8 cellular contexts compared by ENCODE assay signal in the genomic region with DNA sequence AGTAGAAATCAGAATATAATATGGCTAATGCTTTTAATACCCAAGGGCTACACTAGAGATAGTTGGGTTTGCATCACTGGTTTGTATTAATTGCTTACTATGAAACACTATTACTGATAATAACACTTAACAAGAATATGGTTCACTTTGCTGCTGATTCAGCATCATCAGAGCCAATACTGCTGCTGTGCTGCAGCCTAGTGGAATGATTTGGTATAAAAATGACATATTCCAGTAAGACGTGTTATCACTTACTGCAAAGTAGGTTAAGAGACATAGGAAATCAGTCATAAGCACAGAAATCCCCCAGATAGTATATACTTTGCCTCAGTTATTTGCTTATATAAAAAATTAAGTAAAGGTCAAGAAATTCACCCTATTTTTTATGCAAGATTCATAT. TPM values are rescaled to one million over a fixed set of nuclear protein-coding genes. Genes with fewer than 3 reads are reported as not detected.
DNase-seq lines count a peak whose midpoint lies in the region; ATAC-seq and TF ChIP-seq lines count a peak whose summit lies in the region.

No MANE protein-coding gene starts in this region.

- H3K4me3 Mint-ChIP-seq in activated T-helper 2 cell treated with anti-CD3 and anti-CD28 coated beads, Interferon-gamma antibody, Interleukin-2, Interleukin-4, amounts not matched to agents 10 μg/mL and 5 μg/mL and 100 μg/mL, durations not matched to agents 14 hours and 24 hours and 36 hours (ENCODE audit: low read depth) = no peak overlapping the region
- no peak overlapping the region for H3K4me3 Mint-ChIP-seq in T-helper 2 cell treated with Interferon-gamma antibody and Interleukin-4, amounts not matched to agents 5 μg/mL and 100 μg/mL, for 36 hours

- peak; percentile 87 for ATAC-seq in SK-N-SH treated with all-trans-retinoic acid at 6 μM for 48 hours

- no peaks in the 10 kb centered on the region for H3K27me3 Mint-ChIP-seq in activated T-helper 2 cell treated with anti-CD3 and anti-CD28 coated beads, Interferon-gamma antibody, Interleukin-2, Interleukin-4, amounts not matched to agents 10 μg/mL and 5 μg/mL and 100 μg/mL, durations not matched to agents 14 hours and 24 hours and 36 hours (ENCODE audit: low read depth)
- no peaks in the 10 kb centered on the region for H3K27me3 Mint-ChIP-seq in T-helper 2 cell treated with Interferon-gamma antibody and Interleukin-4, amounts not matched to agents 5 μg/mL and 100 μg/mL, for 36 hours (ENCODE audit: low read depth)

- H3K36me3 Mint-ChIP-seq in activated T-helper 2 cell treated with anti-CD3 and anti-CD28 coated beads, Interferon-gamma antibody, Interleukin-2, Interleukin-4, amounts not matched to agents 10 μg/mL and 5 μg/mL and 100 μg/mL, durations not matched to agents 14 hours and 24 hours and 36 hours (ENCODE audit: low read depth) = no peaks in the 10 kb centered on the region
- no peaks in the 10 kb centered on the region for H3K36me3 Mint-ChIP-seq in T-helper 2 cell treated with Interferon-gamma antibody and Interleukin-4, amounts not matched to agents 5 μg/mL and 100 μg/mL, for 36 hours (ENCODE audit: low read depth)

- no peak overlapping the region for H3K27ac Mint-ChIP-seq in activated T-helper 2 cell treated with anti-CD3 and anti-CD28 coated beads, Interferon-gamma antibody, Interleukin-2, Interleukin-4, amounts not matched to agents 10 μg/mL and 5 μg/mL and 100 μg/mL, durations not matched to agents 14 hours and 24 hours and 36 hours
- H3K27ac Mint-ChIP-seq in T-helper 2 cell treated with Interferon-gamma antibody and Interleukin-4, amounts not matched to agents 5 μg/mL and 100 μg/mL, for 36 hours = no peak overlapping the region

- intact Hi-C loops in activated T-helper 2 cell treated with anti-CD3 and anti-CD28 coated beads, Interferon-gamma antibody, Interleukin-2, Interleukin-4, amounts not matched to agents 10 μg/mL and 5 μg/mL and 100 μg/mL, durations not matched to agents 14 hours and 24 hours and 36 hours (cut with micrococcal nuclease) = no loop called here

- H3K9me3 Mint-ChIP-seq in activated T-helper 2 cell treated with anti-CD3 and anti-CD28 coated beads, Interferon-gamma antibody, Interleukin-2, Interleukin-4, amounts not matched to agents 10 μg/mL and 5 μg/mL and 100 μg/mL, durations not matched to agents 14 hours and 24 hours and 36 hours = peaks cover 7% of the 10 kb centered on the region
- no peaks in the 10 kb centered on the region for H3K9me3 Mint-ChIP-seq in T-helper 2 cell treated with Interferon-gamma antibody and Interleukin-4, amounts not matched to agents 5 μg/mL and 100 μg/mL, for 36 hours

- no peaks in the 10 kb centered on the region for H3K4me1 Mint-ChIP-seq in activated T-helper 2 cell treated with anti-CD3 and anti-CD28 coated beads, Interferon-gamma antibody, Interleukin-2, Interleukin-4, amounts not matched to agents 10 μg/mL and 5 μg/mL and 100 μg/mL, durations not matched to agents 14 hours and 24 hours and 36 hours (ENCODE audit: low read depth)
- no peaks in the 10 kb centered on the region for H3K4me1 Mint-ChIP-seq in T-helper 2 cell treated with Interferon-gamma antibody and Interleukin-4, amounts not matched to agents 5 μg/mL and 100 μg/mL, for 36 hours (ENCODE audit: low read depth)

- DNase-seq in DMS114 treated with DMSO at 0.1 percent for 48 hours (lab: John Stamatoyannopoulos, UW; ENCODE audit: unreplicated experiment) (peak; percentile 40), HT1080 (ENCODE audit: low read depth) (peak; percentile 11), kidney glomerular epithelial cell (lab: John Stamatoyannopoulos, UW) (peak; percentile 11)
- no peak for DNase-seq in effector CD4-positive, alpha-beta T cell
- no peak for DNase-seq in activated T-helper 2 cell treated with anti-CD3 and anti-CD28 coated beads, Interferon-gamma antibody, Interleukin-2, Interleukin-4, amounts not matched to agents 10 μg/mL and 5 μg/mL and 100 μg/mL, durations not matched to agents 14 hours and 24 hours and 36 hours (ENCODE audit: low spot score)
- no peak for DNase-seq in T-helper 2 cell treated with Interferon-gamma antibody and Interleukin-4, amounts not matched to agents 5 μg/mL and 100 μg/mL, for 36 hours (ENCODE audit: low spot score)
- DNase-seq in activated CD4-positive, CD25-positive, alpha-beta regulatory T cell (lab: John Stamatoyannopoulos, UW) = no peak

TF ChIP-seq in SK-N-SH treated with all-trans-retinoic acid at 6 μM for 48 hours, 23 proteins besides CTCF, POLR2A, EP300 and RAD21 (continues in another document):
- TF ChIP-seq POU6F1 (CRISPR knock-in tag; IDR thresholded peaks at IDR 0.05; ENCODE audit: borderline replicate concordance, low read depth) (no peak), ARNTL (CRISPR knock-in tag; IDR thresholded peaks at IDR 0.05; ENCODE audit: borderline replicate concordance, low read depth) (no peak), ZNF70 (CRISPR knock-in tag; IDR thresholded peaks at IDR 0.05) (no peak), SNAI2 (CRISPR knock-in tag; IDR thresholded peaks at IDR 0.05) (no peak), TOX (CRISPR knock-in tag; IDR thresholded peaks at IDR 0.05; ENCODE audit: borderline replicate concordance) (no peak), ESRRG (CRISPR knock-in tag; IDR thresholded peaks at IDR 0.05) (no peak), CSDC2 (CRISPR knock-in tag; IDR thresholded peaks at IDR 0.05) (no peak), PPARA (CRISPR knock-in tag; IDR thresholded peaks at IDR 0.05; ENCODE audit: borderline replicate concordance) (no peak), ZFP30 (CRISPR knock-in tag; IDR thresholded peaks at IDR 0.05) (no peak)
- TF ChIP-seq, protein P1, sequence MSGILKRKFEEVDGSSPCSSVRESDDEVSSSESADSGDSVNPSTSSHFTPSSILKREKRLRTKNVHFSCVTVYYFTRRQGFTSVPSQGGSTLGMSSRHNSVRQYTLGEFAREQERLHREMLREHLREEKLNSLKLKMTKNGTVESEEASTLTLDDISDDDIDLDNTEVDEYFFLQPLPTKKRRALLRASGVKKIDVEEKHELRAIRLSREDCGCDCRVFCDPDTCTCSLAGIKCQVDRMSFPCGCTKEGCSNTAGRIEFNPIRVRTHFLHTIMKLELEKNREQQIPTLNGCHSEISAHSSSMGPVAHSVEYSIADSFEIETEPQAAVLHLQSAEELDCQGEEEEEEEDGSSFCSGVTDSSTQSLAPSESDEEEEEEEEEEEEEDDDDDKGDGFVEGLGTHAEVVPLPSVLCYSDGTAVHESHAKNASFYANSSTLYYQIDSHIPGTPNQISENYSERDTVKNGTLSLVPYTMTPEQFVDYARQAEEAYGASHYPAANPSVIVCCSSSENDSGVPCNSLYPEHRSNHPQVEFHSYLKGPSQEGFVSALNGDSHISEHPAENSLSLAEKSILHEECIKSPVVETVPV (CRISPR knock-in tag; IDR thresholded peaks at IDR 0.05) = no peak
- TF ChIP-seq, protein P2, sequence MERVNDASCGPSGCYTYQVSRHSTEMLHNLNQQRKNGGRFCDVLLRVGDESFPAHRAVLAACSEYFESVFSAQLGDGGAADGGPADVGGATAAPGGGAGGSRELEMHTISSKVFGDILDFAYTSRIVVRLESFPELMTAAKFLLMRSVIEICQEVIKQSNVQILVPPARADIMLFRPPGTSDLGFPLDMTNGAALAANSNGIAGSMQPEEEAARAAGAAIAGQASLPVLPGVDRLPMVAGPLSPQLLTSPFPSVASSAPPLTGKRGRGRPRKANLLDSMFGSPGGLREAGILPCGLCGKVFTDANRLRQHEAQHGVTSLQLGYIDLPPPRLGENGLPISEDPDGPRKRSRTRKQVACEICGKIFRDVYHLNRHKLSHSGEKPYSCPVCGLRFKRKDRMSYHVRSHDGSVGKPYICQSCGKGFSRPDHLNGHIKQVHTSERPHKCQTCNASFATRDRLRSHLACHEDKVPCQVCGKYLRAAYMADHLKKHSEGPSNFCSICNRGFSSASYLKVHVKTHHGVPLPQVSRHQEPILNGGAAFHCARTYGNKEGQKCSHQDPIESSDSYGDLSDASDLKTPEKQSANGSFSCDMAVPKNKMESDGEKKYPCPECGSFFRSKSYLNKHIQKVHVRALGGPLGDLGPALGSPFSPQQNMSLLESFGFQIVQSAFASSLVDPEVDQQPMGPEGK (CRISPR knock-in tag; IDR thresholded peaks at IDR 0.05; ENCODE audit: borderline replicate concordance) = no peak

RNA-seq across cellular contexts. Expression of gene CDH10, which starts 2.8 kb away (rescaled TPM):
- 0.06 and 0.07 TPM in 2 replicates for total RNA-seq in HT1080 (2014; rRNA removed; shearing (Covaris generic))
- polyA plus RNA-seq in HT1080 (2015; cell fraction: cytosol; rRNA removed) = 0.37 and 0.54 TPM in 2 replicates
- 3.2 and 3.7 TPM in 2 replicates for polyA plus RNA-seq in HT1080 (2015; cell fraction: nucleus; rRNA removed)
- not detected in 2 replicates for total RNA-seq in activated T-helper 2 cell treated with anti-CD3 and anti-CD28 coated beads, Interferon-gamma antibody, Interleukin-2, Interleukin-4, amounts not matched to agents 10 μg/mL and 5 μg/mL and 100 μg/mL, durations not matched to agents 14 hours and 24 hours and 36 hours

Comparison
In these comparisons a context has a peak if more than half of its experiments do, and no peak if none do; other contexts are left out.
1. DNase-seq: peak in DMS114 treated with DMSO at 0.1 percent for 48 hours (single experiment), HT1080 (single experiment) and kidney glomerular epithelial cell (single experiment); none in effector CD4-positive, alpha-beta T cell (single experiment), activated T-helper 2 cell treated with anti-CD3 and anti-CD28 coated beads, Interferon-gamma antibody, Interleukin-2, Interleukin-4, amounts not matched to agents 10 μg/mL and 5 μg/mL and 100 μg/mL, durations not matched to agents 14 hours and 24 hours and 36 hours (single experiment), T-helper 2 cell treated with Interferon-gamma antibody and Interleukin-4, amounts not matched to agents 5 μg/mL and 100 μg/mL, for 36 hours (single experiment) and activated CD4-positive, CD25-positive, alpha-beta regulatory T cell (0 of 4).